8 cellular contexts compared by ENCODE assay signal in the genomic region with DNA sequence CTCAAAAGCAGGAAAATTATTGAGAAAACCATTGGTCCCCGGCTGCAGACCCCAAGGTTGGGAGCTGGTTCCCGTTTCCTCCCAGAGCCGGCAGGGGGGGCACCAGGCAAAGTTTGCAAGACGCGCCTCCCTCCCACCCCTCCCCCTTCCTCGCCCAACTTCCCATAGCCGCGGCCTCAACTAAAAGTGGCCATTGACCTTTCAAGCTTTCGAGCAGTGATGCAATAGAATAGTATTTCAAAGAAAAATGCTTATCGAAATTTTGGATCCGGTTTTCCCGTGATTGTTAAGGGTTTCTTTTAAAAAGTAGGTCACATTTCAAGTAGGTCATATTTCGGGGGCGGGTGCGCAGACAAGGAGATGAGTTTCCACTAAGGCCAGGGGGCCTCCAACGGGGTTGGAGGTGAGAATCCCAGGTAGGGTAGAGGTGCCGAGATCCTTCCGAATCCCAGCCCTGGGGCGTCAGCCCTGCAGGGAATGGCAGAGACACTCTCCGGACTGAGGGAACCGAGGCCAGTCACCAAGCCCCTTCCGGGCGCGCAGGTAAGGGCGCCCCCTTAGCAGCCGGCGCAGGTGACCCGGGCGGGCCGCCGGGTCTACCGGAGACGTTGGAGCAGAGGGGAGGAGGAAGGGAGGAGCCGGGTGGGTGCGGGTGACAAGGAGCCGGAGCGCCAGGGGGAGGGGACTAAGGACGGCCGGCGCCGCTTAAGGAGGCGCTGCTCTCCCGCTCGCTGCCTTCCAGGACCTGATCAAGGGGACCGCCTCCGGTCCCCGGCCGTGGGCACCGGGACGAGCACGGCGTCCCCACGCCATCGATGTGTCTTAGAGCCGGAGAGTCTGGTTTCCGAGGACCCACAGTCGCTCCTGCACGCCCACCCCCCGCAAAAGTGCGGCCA. TPM values are rescaled to one million over a fixed set of nuclear protein-coding genes. Genes with fewer than 3 reads are reported as not detected.
DNase-seq lines count a peak whose midpoint lies in the region; ATAC-seq and TF ChIP-seq lines count a peak whose summit lies in the region.

No MANE protein-coding gene starts in this region.

- no peaks in the 10 kb centered on the region for H3K79me2 ChIP-seq in KMS-11 (ENCODE audit: insufficient read depth, low read depth)
- peaks cover 54% of the 10 kb centered on the region for H3K79me2 ChIP-seq in SK-N-SH (ENCODE audit: insufficient read depth)
- H3K79me2 ChIP-seq in parathyroid adenoma, result peaks cover 42% of the 10 kb centered on the region

- H3K4me2 ChIP-seq in KMS-11 (peak overlapping the region; percentile 69), SK-N-SH (peak overlapping the region; percentile 100), parathyroid adenoma (ENCODE audit: low read length) (peak overlapping the region; percentile 99)

- ATAC-seq in GM21526 (IDR thresholded peaks at IDR 0.05; ENCODE audit: low FRiP score, unreplicated experiment) (peak; percentile 39), Right ventricle myocardium superior (ENCODE audit: poor library complexity) (peak; percentile 82)

- H2AFZ ChIP-seq in KMS-11 (ENCODE audit: low read depth), result peak overlapping the region; percentile 84
- peak overlapping the region; percentile 79 for H2AFZ ChIP-seq in SK-N-SH (ENCODE audit: low read depth)
- H2AFZ ChIP-seq in parathyroid adenoma, result peak overlapping the region; percentile 54

- intact Hi-C loops in Right ventricle myocardium superior (cut with DNase I), result loop anchor here (2.0 to 10.0 kb wide), 7 partner anchors 107 to 533 kb away; a partner anchor contains a TSS

- no peaks in the 10 kb centered on the region for H3K36me3 ChIP-seq in KMS-11 (ENCODE audit: insufficient read depth)
- H3K36me3 ChIP-seq in SK-N-SH (replicated peaks in 1 of 2; ENCODE audit: control insufficient read depth in 1 of 2, insufficient read depth in 2 of 2, low read length in 1 of 2), result peaks cover 8 to 11% of the 10 kb centered on the region in 2 experiments
- H3K36me3 ChIP-seq in parathyroid adenoma (ENCODE audit: control insufficient read depth, insufficient read depth, low read length), result no peaks in the 10 kb centered on the region
- H3K36me3 ChIP-seq in tibial nerve, result peaks cover 0 to 4% (median 0%) of the 10 kb centered on the region in 3 donors

- POLR2A ChIA-PET in SK-N-SH (lab: Yijun Ruan, JAX), result interaction anchor here (0.7 to 2.5 kb wide), 5 partner anchors 38 to 532 kb away, joined by 3 to 11 read pairs (median 3); a partner anchor contains a TSS

- CTCF ChIA-PET in SK-N-SH (lab: Yijun Ruan, JAX), result interaction anchor here (0.5 to 10.1 kb wide), 55 partner anchors 8 to 582 kb away, joined by 3 to 149 read pairs (median 4); a partner anchor contains a TSS

- H3K9me2 ChIP-seq in SK-N-SH, result no peaks in the 10 kb centered on the region

- no peaks in the 10 kb centered on the region for H3F3A ChIP-seq in SK-N-SH (replicated peaks; ENCODE audit: insufficient read depth)

- no peaks in the 10 kb centered on the region for H3K9me3 ChIP-seq in SK-N-SH
- no peaks in the 10 kb centered on the region for H3K9me3 ChIP-seq in parathyroid adenoma (ENCODE audit: control insufficient read depth, low read length)
- no peaks in the 10 kb centered on the region for H3K9me3 ChIP-seq in tibial nerve

- H3K9ac ChIP-seq in KMS-11 (peak overlapping the region; percentile 90), SK-N-SH (peak overlapping the region; percentile 96), parathyroid adenoma (peak overlapping the region; percentile 95)

- 1% methylated on average over 40 of the region's 60 CpGs for WGBS in SK-N-SH (ENCODE audit: low lambda C conversion rate)
- WGBS in tibial nerve, 2 donors, result 0 to 1% methylated on average over 33 to 52 of the region's 60 CpGs

- no peak overlapping the region for H3K4me3 ChIP-seq in KMS-11 (IDR thresholded peaks at IDR 0.05; ENCODE audit: insufficient read depth, low read depth, low read length)
- peak overlapping the region; percentile 71 to 97 for H3K4me3 ChIP-seq in SK-N-SH (ENCODE audit: low read depth in 2 of 2, low read length in 1 of 2)
- H3K4me3 ChIP-seq in parathyroid adenoma (ENCODE audit: low read depth, low read length), result peak overlapping the region; percentile 99
- H3K4me3 ChIP-seq in tibial nerve, result peak overlapping the region; percentile 63 to 86 (median 72)

- H3K27ac ChIP-seq in KMS-11, result peak overlapping the region; percentile 92
- peak overlapping the region; percentile 90 to 92 for H3K27ac ChIP-seq in SK-N-SH (ENCODE audit: low read depth in 2 of 2, low read length in 1 of 2)
- H3K27ac ChIP-seq in parathyroid adenoma, result peak overlapping the region; percentile 99
- peak overlapping the region; percentile 64 to 85 (median 80) for H3K27ac ChIP-seq in tibial nerve

- TF ChIP-seq RAD21 in SK-N-SH (IDR thresholded peaks at IDR 0.05; ENCODE audit: low read length), result peak; percentile 83

- peak in 1 of 2 donors; percentile 7 for TF ChIP-seq POLR2A in tibial nerve (IDR thresholded peaks at IDR 0.05)

- TF ChIP-seq CTCF in KMS-11 (conservative IDR thresholded peaks at IDR 0.05; ENCODE audit: low read depth, low read length), result peak; percentile 65
- TF ChIP-seq CTCF in SK-N-SH (IDR thresholded peaks at IDR 0.05), result peak; percentile 72
- TF ChIP-seq CTCF in parathyroid adenoma (IDR thresholded peaks at IDR 0.05), result peak; percentile 79
- TF ChIP-seq CTCF in tibial nerve (IDR thresholded peaks at IDR 0.05), result peak; percentile 63 to 88 (median 79)

- H3K4me1 ChIP-seq in KMS-11 (ENCODE audit: low read depth, poor library complexity, severe bottlenecking) (no peaks in the 10 kb centered on the region), SK-N-SH (ENCODE audit: control insufficient read depth in 1 of 2, insufficient read depth in 2 of 2, low read depth in 1 of 2, low read length in 1 of 2) (peaks cover 0 to 17% of the 10 kb centered on the region in 2 experiments; a peak in 1 of 4 replicates), parathyroid adenoma (no peaks in the 10 kb centered on the region), tibial nerve (peaks cover 0 to 40% (median 13%) of the 10 kb centered on the region in 4 donors)

- no peaks in the 10 kb centered on the region for H4K20me1 ChIP-seq in KMS-11 (ENCODE audit: insufficient read depth)
- H4K20me1 ChIP-seq in SK-N-SH (ENCODE audit: insufficient read depth), result no peaks in the 10 kb centered on the region

- peak; percentile 38 for DNase-seq in DMS153 treated with DMSO at 0.1 percent for 48 hours (lab: John Stamatoyannopoulos, UW; ENCODE audit: unreplicated experiment)
- DNase-seq in SK-N-SH, result peak; percentile 90
- DNase-seq in activated naive CD8-positive, alpha-beta T cell treated with anti-CD3 and anti-CD28 coated beads, Interleukin-2, amount 50 U/mL, for 16 hours (ENCODE audit: low read depth, low spot score), result peak; percentile 52
- peak; percentile 90 for DNase-seq in Right ventricle myocardium superior
- peak; percentile 75 to 85 for DNase-seq in tibial nerve (ENCODE audit: low spot score in 2 of 2)

- TF ChIP-seq EP300 in SK-N-SH (IDR thresholded peaks at IDR 0.05; ENCODE audit: borderline replicate concordance in 1 of 2, low read depth in 1 of 2, low read length in 1 of 2) (peak in 1 of 2 experiments; percentile 9; a peak in 1 of 4 replicates), tibial nerve (IDR thresholded peaks at IDR 0.05) (peak in 1 of 2 donors; percentile 8)

- H3K27me3 ChIP-seq in KMS-11 (ENCODE audit: insufficient read depth, low read depth), result no peaks in the 10 kb centered on the region
- H3K27me3 ChIP-seq in SK-N-SH (ENCODE audit: insufficient read depth), result no peaks in the 10 kb centered on the region
- H3K27me3 ChIP-seq in parathyroid adenoma (ENCODE audit: control insufficient read depth, insufficient read depth, low read length), result no peaks in the 10 kb centered on the region
- H3K27me3 ChIP-seq in tibial nerve, result peaks cover 0 to 21% of the 10 kb centered on the region in 2 donors

TF ChIP-seq in SK-N-SH, 30 proteins besides CTCF, POLR2A, EP300 and RAD21 (continues in another document):
- TF ChIP-seq, protein P1, sequence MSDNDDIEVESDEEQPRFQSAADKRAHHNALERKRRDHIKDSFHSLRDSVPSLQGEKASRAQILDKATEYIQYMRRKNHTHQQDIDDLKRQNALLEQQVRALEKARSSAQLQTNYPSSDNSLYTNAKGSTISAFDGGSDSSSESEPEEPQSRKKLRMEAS (IDR thresholded peaks at IDR 0.05; ENCODE audit: low read depth), result peak; percentile 13; the same call in 1 of the 2 replicates
- TF ChIP-seq GABPA (IDR thresholded peaks at IDR 0.05; ENCODE audit: low read depth) (no peak), RCOR1 (IDR thresholded peaks at IDR 0.05; ENCODE audit: low read length) (no peak), NFIC (IDR thresholded peaks at IDR 0.05; ENCODE audit: borderline replicate concordance) (no peak), SIN3A (IDR thresholded peaks at IDR 0.05; ENCODE audit: borderline replicate concordance, low read depth, low read length) (peak; percentile 69; the same call in 1 of the 2 replicates)
- TF ChIP-seq, protein P2, sequence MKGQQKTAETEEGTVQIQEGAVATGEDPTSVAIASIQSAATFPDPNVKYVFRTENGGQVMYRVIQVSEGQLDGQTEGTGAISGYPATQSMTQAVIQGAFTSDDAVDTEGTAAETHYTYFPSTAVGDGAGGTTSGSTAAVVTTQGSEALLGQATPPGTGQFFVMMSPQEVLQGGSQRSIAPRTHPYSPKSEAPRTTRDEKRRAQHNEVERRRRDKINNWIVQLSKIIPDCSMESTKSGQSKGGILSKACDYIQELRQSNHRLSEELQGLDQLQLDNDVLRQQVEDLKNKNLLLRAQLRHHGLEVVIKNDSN (IDR thresholded peaks at IDR 0.05; ENCODE audit: borderline replicate concordance, low read depth), result no peak
- TF ChIP-seq, protein P3, sequence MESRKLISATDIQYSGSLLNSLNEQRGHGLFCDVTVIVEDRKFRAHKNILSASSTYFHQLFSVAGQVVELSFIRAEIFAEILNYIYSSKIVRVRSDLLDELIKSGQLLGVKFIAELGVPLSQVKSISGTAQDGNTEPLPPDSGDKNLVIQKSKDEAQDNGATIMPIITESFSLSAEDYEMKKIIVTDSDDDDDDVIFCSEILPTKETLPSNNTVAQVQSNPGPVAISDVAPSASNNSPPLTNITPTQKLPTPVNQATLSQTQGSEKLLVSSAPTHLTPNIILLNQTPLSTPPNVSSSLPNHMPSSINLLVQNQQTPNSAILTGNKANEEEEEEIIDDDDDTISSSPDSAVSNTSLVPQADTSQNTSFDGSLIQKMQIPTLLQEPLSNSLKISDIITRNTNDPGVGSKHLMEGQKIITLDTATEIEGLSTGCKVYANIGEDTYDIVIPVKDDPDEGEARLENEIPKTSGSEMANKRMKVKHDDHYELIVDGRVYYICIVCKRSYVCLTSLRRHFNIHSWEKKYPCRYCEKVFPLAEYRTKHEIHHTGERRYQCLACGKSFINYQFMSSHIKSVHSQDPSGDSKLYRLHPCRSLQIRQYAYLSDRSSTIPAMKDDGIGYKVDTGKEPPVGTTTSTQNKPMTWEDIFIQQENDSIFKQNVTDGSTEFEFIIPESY (IDR thresholded peaks at IDR 0.05; ENCODE audit: borderline replicate concordance, low read depth), result no peak

RNA-seq across cellular contexts. Expression of a gene that starts 2.6 kb away (rescaled TPM):
- polyA plus RNA-seq in SK-N-SH (2012; rRNA removed), result 24.1 and 24.8 TPM in 2 replicates
- 20.5 and 22.0 TPM in 2 replicates for polyA plus RNA-seq in SK-N-SH (2012; cell fraction: cytosol; rRNA removed)
- 50.8 and 66.2 TPM in 2 replicates for polyA plus RNA-seq in SK-N-SH (2012; cell fraction: nucleus; rRNA removed)
- total RNA-seq in Right ventricle myocardium superior (6.0 TPM), tibial nerve (10 to 100 TPM; 18.8 to 76.8 (median 42.0) TPM)

Comparison
In these comparisons a context has a peak if more than half of its experiments do, and no peak if none do; other contexts are left out.
1. DNase-seq: peak in every context shown above with its lines; median percentile 90 in SK-N-SH; 90 in Right ventricle myocardium superior; 80 in tibial nerve; 52 in activated naive CD8-positive, alpha-beta T cell treated with anti-CD3 and anti-CD28 coated beads, Interleukin-2, amount 50 U/mL, for 16 hours; 38 in DMS153 treated with DMSO at 0.1 percent for 48 hours.